ENCODE assay signal across 26 cellular contexts in genomic region chr6:5521322-5521721, GRCh38.
A peak's percentile ranks its signal among the peaks of the same experiment; 100 is the strongest.
DNase-seq lines count a peak whose midpoint lies in the region; ATAC-seq, FAIRE-seq and TF ChIP-seq lines count a peak whose summit lies in the region.
"Had no signal": no experiment of that assay in that cellular context is flagged by ENCODE, and none has a peak within 500 bp of the region (broad histone marks: within the 10 kb centered on the region; RNA-seq: fewer than 3 reads in every experiment).

No MANE protein-coding gene starts in this region.

- H2BK12ac ChIP-seq in trophoblast cell (ENCODE audit: low read length) = no peak overlapping the region

- H3K79me2 ChIP-seq in SK-N-SH (ENCODE audit: insufficient read depth) (no peaks in the 10 kb centered on the region), endothelial cell of umbilical vein (ENCODE audit: control insufficient read depth, insufficient read depth, low read length) (no peaks in the 10 kb centered on the region), trophoblast cell (ENCODE audit: control insufficient read depth, insufficient read depth, low read length, poor library complexity) (no peaks in the 10 kb centered on the region)

- H3K36me3 ChIP-seq in SK-N-SH (replicated peaks in 1 of 2; ENCODE audit: control insufficient read depth in 1 of 2, insufficient read depth in 2 of 2, low read length in 1 of 2) (no peaks in the 10 kb centered on the region), KOPT-K1 (ENCODE audit: insufficient read depth, low read length) (no peaks in the 10 kb centered on the region), endothelial cell of umbilical vein (ENCODE audit: control insufficient read depth in 2 of 2, extremely low read depth in 1 of 2, insufficient read depth in 2 of 2, low read length in 2 of 2) (no peaks in the 10 kb centered on the region), trophoblast cell (ENCODE audit: control insufficient read depth in 1 of 2, insufficient read depth in 2 of 2, low read length in 2 of 2) (no peaks in the 10 kb centered on the region)
- H3K36me3 ChIP-seq: BLaER1, HAP-1, MG63, Peyer's patch had no signal

- H3K4me2 ChIP-seq in SK-N-SH (no peak overlapping the region), endothelial cell of umbilical vein (ENCODE audit: insufficient read depth, low read length) (no peak overlapping the region), trophoblast cell (ENCODE audit: low read length) (no peak overlapping the region)
- H3K4me2 ChIP-seq: A549, BLaER1 had no signal

- H3K4me1 ChIP-seq in SK-N-SH (ENCODE audit: control insufficient read depth in 1 of 2, insufficient read depth in 2 of 2, low read depth in 1 of 2, low read length in 1 of 2) (no peaks in the 10 kb centered on the region; a peak in 2 of 4 replicates), endothelial cell of umbilical vein (ENCODE audit: control insufficient read depth, extremely low read depth, insufficient read depth, low read length) (no peaks in the 10 kb centered on the region), trophoblast cell (ENCODE audit: control insufficient read depth in 1 of 2, insufficient read depth in 2 of 2, low read length in 2 of 2) (no peaks in the 10 kb centered on the region)
- H3K4me1 ChIP-seq: A549, HAP-1, Peyer's patch had no signal

- no peaks in the 10 kb centered on the region for H3K9me2 ChIP-seq in SK-N-SH

- ATAC-seq in SK-N-SH treated with all-trans-retinoic acid at 6 μM for 48 hours (peak; percentile 72), HG03354 (IDR thresholded peaks at IDR 0.05; ENCODE audit: poor library complexity, severe bottlenecking, unreplicated experiment) (no peak)
- ATAC-seq in CD4-positive, alpha-beta T cell (ENCODE audit: poor library complexity) = no peak
- ATAC-seq: A549, Right ventricle myocardium inferior had no signal

- no peak overlapping the region for H3K14ac ChIP-seq in trophoblast cell (ENCODE audit: low read length)

- H3K4me1 Mint-ChIP-seq in CD4-positive, alpha-beta T cell (ENCODE audit: low read depth) = peaks cover 47% of the 10 kb centered on the region

- CTCF ChIA-PET in SK-N-SH (lab: Yijun Ruan, JAX) = interaction anchor here (0.8 to 1.1 kb wide), 2 partner anchors 16 to 21 kb away, joined by 3 read pairs; no protein-coding TSS in a partner anchor
- CTCF ChIA-PET in CD4-positive, alpha-beta T cell (lab: Charles Lee) = no interaction called here
- CTCF ChIA-PET in endothelial cell of umbilical vein (lab: Charles Lee) = interaction anchor here (1.4 to 2.2 kb wide), 3 partner anchors 14 to 50 kb away, joined by 3 to 10 read pairs (median 3); no protein-coding TSS in a partner anchor

- no peak overlapping the region for H3K4me3 Mint-ChIP-seq in CD4-positive, alpha-beta T cell

- BruUV-seq in endothelial cell of umbilical vein (replicated peaks; lab: Mats Ljungman, UMichigan) = no TSS peak

- no peaks in the 10 kb centered on the region for H3K9me3 Mint-ChIP-seq in CD4-positive, alpha-beta T cell
- H3K9me3 Mint-ChIP-seq: T-cell had no signal

- H3K4ac ChIP-seq in trophoblast cell (ENCODE audit: low read depth, low read length) = no peak overlapping the region

- 72% methylated on average over 3 of the region's 3 CpGs for WGBS in SK-N-SH (ENCODE audit: low lambda C conversion rate)
- no CpG with 5 or more reads among the region's 3 CpGs for WGBS in trophoblast cell (ENCODE audit: extremely low coverage, insufficient coverage, insufficient read length)

- POLR2A ChIA-PET in SK-N-SH (lab: Yijun Ruan, JAX) = no interaction called here
- POLR2A ChIA-PET in CD4-positive, alpha-beta T cell (lab: Charles Lee) = interaction anchor here (0.6 kb wide), 1 partner anchor 350 kb away, joined by 3 read pairs; no protein-coding TSS in a partner anchor
- POLR2A ChIA-PET in endothelial cell of umbilical vein (lab: Charles Lee) = no interaction called here

- no peak overlapping the region for H3K9ac ChIP-seq in SK-N-SH
- no peak overlapping the region for H3K9ac ChIP-seq in endothelial cell of umbilical vein (replicated peaks; ENCODE audit: extremely low read depth, insufficient read depth, low read length)
- no peak overlapping the region for H3K9ac ChIP-seq in trophoblast cell (ENCODE audit: low read length)
- H3K9ac ChIP-seq: BLaER1, GM23248 had no signal

- H3K23ac ChIP-seq in trophoblast cell (ENCODE audit: low read length) = no peak overlapping the region

- H4K12ac ChIP-seq in trophoblast cell (ENCODE audit: low read depth, low read length) = no peak overlapping the region

- intact Hi-C loops in CD4-positive, alpha-beta T cell (cut with DNase I, micrococcal nuclease) = no loop called here
- intact Hi-C loops in endothelial cell of umbilical vein (cut with micrococcal nuclease) = no loop called here

- H3F3A ChIP-seq in SK-N-SH (replicated peaks; ENCODE audit: insufficient read depth) = no peaks in the 10 kb centered on the region

- no peak for TF ChIP-seq RAD21 in SK-N-SH (IDR thresholded peaks at IDR 0.05; ENCODE audit: low read length)

- H3K9me1 ChIP-seq in endothelial cell of umbilical vein (replicated peaks; ENCODE audit: control insufficient read depth, extremely low read depth, insufficient read depth, low read length) = no peaks in the 10 kb centered on the region

- H4K8ac ChIP-seq in trophoblast cell (ENCODE audit: low read depth, low read length) = no peak overlapping the region

- no peaks in the 10 kb centered on the region for H4K20me1 ChIP-seq in SK-N-SH (ENCODE audit: insufficient read depth)
- no peaks in the 10 kb centered on the region for H4K20me1 ChIP-seq in endothelial cell of umbilical vein (replicated peaks; ENCODE audit: control insufficient read depth, extremely low read depth, insufficient read depth, low read length)
- H4K20me1 ChIP-seq: BLaER1 had no signal

- no peak overlapping the region for H4K91ac ChIP-seq in trophoblast cell (ENCODE audit: low read depth, low read length)

- H3K27me3 ChIP-seq in SK-N-SH (ENCODE audit: insufficient read depth) (no peaks in the 10 kb centered on the region), endothelial cell of umbilical vein (ENCODE audit: control insufficient read depth in 2 of 2, insufficient read depth in 2 of 2, low read length in 2 of 2) (no peaks in the 10 kb centered on the region), trophoblast cell (ENCODE audit: insufficient read depth, low read length) (no peaks in the 10 kb centered on the region)
- H3K27me3 ChIP-seq in CD4-positive, alpha-beta T cell (ENCODE audit: control insufficient read depth, insufficient read depth, low read length) = no peaks in the 10 kb centered on the region
- H3K27me3 ChIP-seq: BLaER1, MG63, Peyer's patch had no signal

- no peak overlapping the region for H3K18ac ChIP-seq in trophoblast cell (ENCODE audit: low read length)

- dilution Hi-C loops in endothelial cell of umbilical vein (cut with MboI; ENCODE audit: extremely low pct_ligation_motif_present, low sequenced_read_pairs) = no loop called here

- no peak for TF ChIP-seq EP300 in SK-N-SH (IDR thresholded peaks at IDR 0.05; ENCODE audit: borderline replicate concordance in 1 of 2, low read depth in 1 of 2, low read length in 1 of 2)

- H3K27me3 Mint-ChIP-seq in CD4-positive, alpha-beta T cell = no peaks in the 10 kb centered on the region
- H3K27me3 Mint-ChIP-seq: T-cell had no signal

- no peak overlapping the region for H2AFZ ChIP-seq in SK-N-SH (ENCODE audit: low read depth)
- no peak overlapping the region for H2AFZ ChIP-seq in endothelial cell of umbilical vein (ENCODE audit: low read depth, low read length)
- H2AFZ ChIP-seq in trophoblast cell (ENCODE audit: insufficient read depth, low read length, poor library complexity) = no peak overlapping the region
- H2AFZ ChIP-seq: GM23248 had no signal

- no peak overlapping the region for H3K4me3 ChIP-seq in SK-N-SH (ENCODE audit: low read depth in 2 of 2, low read length in 1 of 2)
- no peak overlapping the region for H3K4me3 ChIP-seq in endothelial cell of umbilical vein (replicated peaks in 1 of 3; ENCODE audit: insufficient read depth in 1 of 3, low read depth in 1 of 3, low read length in 3 of 3)
- no peak overlapping the region for H3K4me3 ChIP-seq in trophoblast cell (ENCODE audit: low read depth, low read length)
- H3K4me3 ChIP-seq: A549, BLaER1, GM23248, HAP-1, MG63, Peyer's patch, SK-N-MC had no signal

- peak overlapping the region in 1 of 2 experiments; percentile 28; a peak in 1 of 4 replicates for H3K27ac ChIP-seq in SK-N-SH (ENCODE audit: low read depth in 2 of 2, low read length in 1 of 2)
- H3K27ac ChIP-seq in CD4-positive, alpha-beta T cell (ENCODE audit: low read depth, low read length) = no peak overlapping the region
- peak overlapping the region; percentile 60 for H3K27ac ChIP-seq in KOPT-K1 (ENCODE audit: low read depth, low read length, poor library complexity, severe bottlenecking)
- no peak overlapping the region for H3K27ac ChIP-seq in endothelial cell of umbilical vein (ENCODE audit: insufficient read depth, low read depth, low read length)
- no peak overlapping the region for H3K27ac ChIP-seq in trophoblast cell (ENCODE audit: low read depth, low read length)
- H3K27ac ChIP-seq: A549, BLaER1, GM23248, HL-60, Peyer's patch, SK-N-MC had no signal

- peaks cover 6% of the 10 kb centered on the region for H3K36me3 Mint-ChIP-seq in CD4-positive, alpha-beta T cell (ENCODE audit: low read depth)

- TF ChIP-seq POLR2A in endothelial cell of umbilical vein (IDR thresholded peaks at IDR 0.05; ENCODE audit: low read depth, low read length) = no peak

- DNase-seq in SK-N-SH = no peak
- no peak for DNase-seq in CD4-positive, alpha-beta T cell
- peak; percentile 12 for DNase-seq in endothelial cell of umbilical vein (ENCODE audit: low read depth, low spot score)
- no peak for DNase-seq in HT-29 (ENCODE audit: low spot score)
- DNase-seq in trophoblast cell = no peak
- DNase-seq: GM23248, IMR-90, Karpas-422, MG63, NCI-H1092, NCI-H2107, NCI-H226, NCI-H526, Peyer's patch, T-cell had no signal

- no peaks in the 10 kb centered on the region for H3K79me1 ChIP-seq in trophoblast cell (ENCODE audit: low read length)

- no peak overlapping the region for H2AK5ac ChIP-seq in trophoblast cell (ENCODE audit: low read length)

- no peak overlapping the region for H2BK120ac ChIP-seq in trophoblast cell (ENCODE audit: insufficient read depth, low read length, poor library complexity)

- H2BK5ac ChIP-seq in trophoblast cell (ENCODE audit: low read depth, low read length, poor library complexity) = no peak overlapping the region

- no peak for FAIRE-seq in endothelial cell of umbilical vein (lab: Jason Lieb, UNC)
- FAIRE-seq: A549, G401.6, HTR-8/SVneo had no signal

- no peak for TF ChIP-seq CTCF in SK-N-SH (IDR thresholded peaks at IDR 0.05)
- no peak for TF ChIP-seq CTCF in CD4-positive, alpha-beta T cell (IDR thresholded peaks at IDR 0.05)
- TF ChIP-seq CTCF in endothelial cell of umbilical vein (IDR thresholded peaks at IDR 0.05; ENCODE audit: extremely low read depth in 1 of 2, insufficient read depth in 1 of 2, low read depth in 1 of 2, low read length in 2 of 2) = no peak

- no peaks in the 10 kb centered on the region for H3K9me3 ChIP-seq in SK-N-SH
- H3K9me3 ChIP-seq in CD4-positive, alpha-beta T cell (ENCODE audit: control insufficient read depth, low read length) = no peaks in the 10 kb centered on the region
- H3K9me3 ChIP-seq in KOPT-K1 (ENCODE audit: insufficient read depth, low read length, poor library complexity, severe bottlenecking) = no peaks in the 10 kb centered on the region
- H3K9me3 ChIP-seq in endothelial cell of umbilical vein (replicated peaks; ENCODE audit: control insufficient read depth, insufficient read depth, low read length) = no peaks in the 10 kb centered on the region
- no peaks in the 10 kb centered on the region for H3K9me3 ChIP-seq in trophoblast cell (ENCODE audit: insufficient read depth, low read depth, low read length)
- H3K9me3 ChIP-seq: A549, BLaER1, HAP-1, MG63, Peyer's patch had no signal

- H3K27ac Mint-ChIP-seq in CD4-positive, alpha-beta T cell = peak overlapping the region; percentile 22
